In the genomic region with DNA sequence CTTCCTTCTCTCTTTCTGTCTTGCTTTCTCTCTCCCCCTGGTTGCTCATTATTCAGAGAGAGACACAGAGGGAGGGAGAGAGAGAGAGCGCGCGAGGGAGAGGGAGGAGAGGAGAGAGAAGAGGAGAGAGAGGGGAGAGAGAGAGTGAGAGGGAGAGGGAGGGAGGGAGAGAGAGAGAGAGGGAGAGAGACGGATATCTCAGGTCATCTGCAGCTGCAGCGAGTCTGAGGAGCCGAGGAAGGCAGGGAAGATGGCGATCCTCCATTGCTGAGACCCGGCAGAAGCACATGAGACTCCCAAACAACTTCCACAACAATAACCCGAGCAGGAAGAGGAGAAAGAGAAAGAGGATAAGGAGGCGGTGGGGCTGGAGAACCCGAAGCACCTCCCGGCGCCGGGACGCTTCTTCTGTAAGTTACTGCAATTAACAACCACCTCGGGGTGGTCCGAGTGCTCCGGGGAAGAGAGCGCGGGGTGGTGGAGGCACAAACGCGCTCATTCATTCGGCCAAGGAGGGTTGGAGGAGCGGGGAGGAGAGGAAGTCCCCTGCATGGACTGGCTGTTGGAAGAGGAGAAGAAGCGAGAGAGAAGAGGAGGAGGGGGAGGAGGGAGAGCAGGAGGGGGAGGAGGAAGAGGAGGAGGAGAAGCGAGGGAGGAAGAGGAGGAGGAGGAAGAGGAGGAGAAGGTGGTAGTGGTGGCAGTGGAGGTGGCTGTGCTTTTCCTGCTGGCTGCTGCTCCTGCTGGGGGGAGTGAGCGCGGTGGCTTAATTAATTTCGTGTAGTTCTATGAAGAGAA, we compare ENCODE assay signal across 1 cellular context.
A peak's percentile ranks its signal among the peaks of the same experiment; 100 is the strongest.
TF ChIP-seq lines count a peak whose summit lies in the region.

A gene with protein sequence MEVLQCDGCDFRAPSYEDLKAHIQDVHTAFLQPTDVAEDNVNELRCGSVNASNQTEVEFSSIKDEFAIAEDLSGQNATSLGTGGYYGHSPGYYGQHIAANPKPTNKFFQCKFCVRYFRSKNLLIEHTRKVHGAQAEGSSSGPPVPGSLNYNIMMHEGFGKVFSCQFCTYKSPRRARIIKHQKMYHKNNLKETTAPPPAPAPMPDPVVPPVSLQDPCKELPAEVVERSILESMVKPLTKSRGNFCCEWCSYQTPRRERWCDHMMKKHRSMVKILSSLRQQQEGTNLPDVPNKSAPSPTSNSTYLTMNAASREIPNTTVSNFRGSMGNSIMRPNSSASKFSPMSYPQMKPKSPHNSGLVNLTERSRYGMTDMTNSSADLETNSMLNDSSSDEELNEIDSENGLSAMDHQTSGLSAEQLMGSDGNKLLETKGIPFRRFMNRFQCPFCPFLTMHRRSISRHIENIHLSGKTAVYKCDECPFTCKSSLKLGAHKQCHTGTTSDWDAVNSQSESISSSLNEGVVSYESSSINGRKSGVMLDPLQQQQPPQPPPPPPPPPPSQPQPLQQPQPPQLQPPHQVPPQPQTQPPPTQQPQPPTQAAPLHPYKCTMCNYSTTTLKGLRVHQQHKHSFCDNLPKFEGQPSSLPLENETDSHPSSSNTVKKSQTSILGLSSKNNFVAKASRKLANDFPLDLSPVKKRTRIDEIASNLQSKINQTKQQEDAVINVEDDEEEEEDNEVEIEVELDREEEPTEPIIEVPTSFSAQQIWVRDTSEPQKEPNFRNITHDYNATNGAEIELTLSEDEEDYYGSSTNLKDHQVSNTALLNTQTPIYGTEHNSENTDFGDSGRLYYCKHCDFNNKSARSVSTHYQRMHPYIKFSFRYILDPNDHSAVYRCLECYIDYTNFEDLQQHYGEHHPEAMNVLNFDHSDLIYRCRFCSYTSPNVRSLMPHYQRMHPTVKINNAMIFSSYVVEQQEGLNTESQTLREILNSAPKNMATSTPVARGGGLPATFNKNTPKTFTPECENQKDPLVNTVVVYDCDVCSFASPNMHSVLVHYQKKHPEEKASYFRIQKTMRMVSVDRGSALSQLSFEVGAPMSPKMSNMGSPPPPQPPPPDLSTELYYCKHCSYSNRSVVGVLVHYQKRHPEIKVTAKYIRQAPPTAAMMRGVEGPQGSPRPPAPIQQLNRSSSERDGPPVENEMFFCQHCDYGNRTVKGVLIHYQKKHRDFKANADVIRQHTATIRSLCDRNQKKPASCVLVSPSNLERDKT (N-terminal part only) (plus strand): TSS at position 221 of the 795 bp plus-strand sequence. CDS start 60,218 bp downstream, outside the sequence.

TF ChIP-seq in HEK293, 187 proteins besides CTCF, POLR2A, EP300 and RAD21 (continued from another document and continues in another):
- TF ChIP-seq, protein P1, sequence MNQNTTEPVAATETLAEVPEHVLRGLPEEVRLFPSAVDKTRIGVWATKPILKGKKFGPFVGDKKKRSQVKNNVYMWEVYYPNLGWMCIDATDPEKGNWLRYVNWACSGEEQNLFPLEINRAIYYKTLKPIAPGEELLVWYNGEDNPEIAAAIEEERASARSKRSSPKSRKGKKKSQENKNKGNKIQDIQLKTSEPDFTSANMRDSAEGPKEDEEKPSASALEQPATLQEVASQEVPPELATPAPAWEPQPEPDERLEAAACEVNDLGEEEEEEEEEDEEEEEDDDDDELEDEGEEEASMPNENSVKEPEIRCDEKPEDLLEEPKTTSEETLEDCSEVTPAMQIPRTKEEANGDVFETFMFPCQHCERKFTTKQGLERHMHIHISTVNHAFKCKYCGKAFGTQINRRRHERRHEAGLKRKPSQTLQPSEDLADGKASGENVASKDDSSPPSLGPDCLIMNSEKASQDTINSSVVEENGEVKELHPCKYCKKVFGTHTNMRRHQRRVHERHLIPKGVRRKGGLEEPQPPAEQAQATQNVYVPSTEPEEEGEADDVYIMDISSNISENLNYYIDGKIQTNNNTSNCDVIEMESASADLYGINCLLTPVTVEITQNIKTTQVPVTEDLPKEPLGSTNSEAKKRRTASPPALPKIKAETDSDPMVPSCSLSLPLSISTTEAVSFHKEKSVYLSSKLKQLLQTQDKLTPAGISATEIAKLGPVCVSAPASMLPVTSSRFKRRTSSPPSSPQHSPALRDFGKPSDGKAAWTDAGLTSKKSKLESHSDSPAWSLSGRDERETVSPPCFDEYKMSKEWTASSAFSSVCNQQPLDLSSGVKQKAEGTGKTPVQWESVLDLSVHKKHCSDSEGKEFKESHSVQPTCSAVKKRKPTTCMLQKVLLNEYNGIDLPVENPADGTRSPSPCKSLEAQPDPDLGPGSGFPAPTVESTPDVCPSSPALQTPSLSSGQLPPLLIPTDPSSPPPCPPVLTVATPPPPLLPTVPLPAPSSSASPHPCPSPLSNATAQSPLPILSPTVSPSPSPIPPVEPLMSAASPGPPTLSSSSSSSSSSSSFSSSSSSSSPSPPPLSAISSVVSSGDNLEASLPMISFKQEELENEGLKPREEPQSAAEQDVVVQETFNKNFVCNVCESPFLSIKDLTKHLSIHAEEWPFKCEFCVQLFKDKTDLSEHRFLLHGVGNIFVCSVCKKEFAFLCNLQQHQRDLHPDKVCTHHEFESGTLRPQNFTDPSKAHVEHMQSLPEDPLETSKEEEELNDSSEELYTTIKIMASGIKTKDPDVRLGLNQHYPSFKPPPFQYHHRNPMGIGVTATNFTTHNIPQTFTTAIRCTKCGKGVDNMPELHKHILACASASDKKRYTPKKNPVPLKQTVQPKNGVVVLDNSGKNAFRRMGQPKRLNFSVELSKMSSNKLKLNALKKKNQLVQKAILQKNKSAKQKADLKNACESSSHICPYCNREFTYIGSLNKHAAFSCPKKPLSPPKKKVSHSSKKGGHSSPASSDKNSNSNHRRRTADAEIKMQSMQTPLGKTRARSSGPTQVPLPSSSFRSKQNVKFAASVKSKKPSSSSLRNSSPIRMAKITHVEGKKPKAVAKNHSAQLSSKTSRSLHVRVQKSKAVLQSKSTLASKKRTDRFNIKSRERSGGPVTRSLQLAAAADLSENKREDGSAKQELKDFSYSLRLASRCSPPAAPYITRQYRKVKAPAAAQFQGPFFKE (tag by site-specific recombination; IDR thresholded peaks at IDR 0.05; ENCODE audit: borderline replicate concordance) = no peak
- TF ChIP-seq ZBTB17 (tag by site-specific recombination; IDR thresholded peaks at IDR 0.05) (peak; percentile 74), ZNF214 (tag by site-specific recombination; IDR thresholded peaks at IDR 0.05; ENCODE audit: borderline replicate concordance) (no peak), ZNF501 (tag by site-specific recombination; IDR thresholded peaks at IDR 0.05) (peak; percentile 29; the same call in 1 of the 2 replicates), ZBTB20 (tag by site-specific recombination; IDR thresholded peaks at IDR 0.05) (peak; percentile 66), ZBTB21 (tag by site-specific recombination; IDR thresholded peaks at IDR 0.05) (no peak), ZFP41 (tag by site-specific recombination; IDR thresholded peaks at IDR 0.05; ENCODE audit: borderline replicate concordance) (no peak), ZNF549 (tag by site-specific recombination; IDR thresholded peaks at IDR 0.05) (no peak), ZNF24 (tag by site-specific recombination; IDR thresholded peaks at IDR 0.05) (no peak), SP3 (tag by site-specific recombination; IDR thresholded peaks at IDR 0.05) (peak; percentile 70), ZNF132 (tag by site-specific recombination; IDR thresholded peaks at IDR 0.05; ENCODE audit: borderline replicate concordance) (no peak), ZNF202 (tag by site-specific recombination; IDR thresholded peaks at IDR 0.05; ENCODE audit: borderline replicate concordance) (no peak), ZNF426 (tag by site-specific recombination; IDR thresholded peaks at IDR 0.05) (no peak), ZFP3 (tag by site-specific recombination; IDR thresholded peaks at IDR 0.05; ENCODE audit: low read depth) (no peak), ZNF610 (tag by site-specific recombination; IDR thresholded peaks at IDR 0.05; ENCODE audit: borderline replicate concordance) (no peak; the same call in 1 of the 2 replicates), ZNF112 (tag by site-specific recombination; IDR thresholded peaks at IDR 0.05) (no peak), GFI1B (tag by site-specific recombination; IDR thresholded peaks at IDR 0.05) (no peak), ZNF837 (tag by site-specific recombination; IDR thresholded peaks at IDR 0.05) (no peak), IKZF3 (tag by site-specific recombination; IDR thresholded peaks at IDR 0.05) (peak; percentile 17; the same call in 1 of the 2 replicates), ZNF48 (tag by site-specific recombination; IDR thresholded peaks at IDR 0.05) (no peak), ZNF548 (tag by site-specific recombination; IDR thresholded peaks at IDR 0.05) (no peak), ZNF600 (tag by site-specific recombination; IDR thresholded peaks at IDR 0.05) (no peak), KLF7 (tag by site-specific recombination; IDR thresholded peaks at IDR 0.05; ENCODE audit: borderline replicate concordance) (no peak), ZNF266 (tag by site-specific recombination; IDR thresholded peaks at IDR 0.05; ENCODE audit: low read depth) (no peak), TRIM28 (IDR thresholded peaks at IDR 0.05; ENCODE audit: borderline replicate concordance, low read length) (no peak), ZNF366 (tag by site-specific recombination; conservative IDR thresholded peaks at IDR 0.05) (peak; percentile 85), ZNF416 (tag by site-specific recombination; IDR thresholded peaks at IDR 0.05) (no peak), KLF9 (tag by site-specific recombination; IDR thresholded peaks at IDR 0.05; ENCODE audit: low read depth) (no peak), ZNF624 (tag by site-specific recombination; IDR thresholded peaks at IDR 0.05) (no peak), ZNF529 (tag by site-specific recombination; IDR thresholded peaks at IDR 0.05; ENCODE audit: insufficient replicate concordance) (no peak), GLIS2 (tag by site-specific recombination; IDR thresholded peaks at IDR 0.05) (no peak; the same call in 1 of the 2 replicates), ZNF146 (tag by site-specific recombination; IDR thresholded peaks at IDR 0.05) (no peak), HOXA7 (CRISPR knock-in tag; IDR thresholded peaks at IDR 0.05; ENCODE audit: borderline replicate concordance) (no peak), ZIC2 (tag by site-specific recombination; IDR thresholded peaks at IDR 0.05) (peak; percentile 46; the same call in 1 of the 2 replicates), ZNF510 (tag by site-specific recombination; IDR thresholded peaks at IDR 0.05; ENCODE audit: insufficient replicate concordance) (no peak), ZNF138 (tag by site-specific recombination; IDR thresholded peaks at IDR 0.05; ENCODE audit: borderline replicate concordance) (no peak), FEZF1 (tag by site-specific recombination; IDR thresholded peaks at IDR 0.05) (peak; percentile 15; the same call in 1 of the 2 replicates), ZNF791 (tag by site-specific recombination; IDR thresholded peaks at IDR 0.05) (no peak)
- TF ChIP-seq, protein P2, sequence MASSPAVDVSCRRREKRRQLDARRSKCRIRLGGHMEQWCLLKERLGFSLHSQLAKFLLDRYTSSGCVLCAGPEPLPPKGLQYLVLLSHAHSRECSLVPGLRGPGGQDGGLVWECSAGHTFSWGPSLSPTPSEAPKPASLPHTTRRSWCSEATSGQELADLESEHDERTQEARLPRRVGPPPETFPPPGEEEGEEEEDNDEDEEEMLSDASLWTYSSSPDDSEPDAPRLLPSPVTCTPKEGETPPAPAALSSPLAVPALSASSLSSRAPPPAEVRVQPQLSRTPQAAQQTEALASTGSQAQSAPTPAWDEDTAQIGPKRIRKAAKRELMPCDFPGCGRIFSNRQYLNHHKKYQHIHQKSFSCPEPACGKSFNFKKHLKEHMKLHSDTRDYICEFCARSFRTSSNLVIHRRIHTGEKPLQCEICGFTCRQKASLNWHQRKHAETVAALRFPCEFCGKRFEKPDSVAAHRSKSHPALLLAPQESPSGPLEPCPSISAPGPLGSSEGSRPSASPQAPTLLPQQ (tag by site-specific recombination; IDR thresholded peaks at IDR 0.05) = peak; percentile 32; the same call in 1 of the 2 replicates
- TF ChIP-seq, protein P3, sequence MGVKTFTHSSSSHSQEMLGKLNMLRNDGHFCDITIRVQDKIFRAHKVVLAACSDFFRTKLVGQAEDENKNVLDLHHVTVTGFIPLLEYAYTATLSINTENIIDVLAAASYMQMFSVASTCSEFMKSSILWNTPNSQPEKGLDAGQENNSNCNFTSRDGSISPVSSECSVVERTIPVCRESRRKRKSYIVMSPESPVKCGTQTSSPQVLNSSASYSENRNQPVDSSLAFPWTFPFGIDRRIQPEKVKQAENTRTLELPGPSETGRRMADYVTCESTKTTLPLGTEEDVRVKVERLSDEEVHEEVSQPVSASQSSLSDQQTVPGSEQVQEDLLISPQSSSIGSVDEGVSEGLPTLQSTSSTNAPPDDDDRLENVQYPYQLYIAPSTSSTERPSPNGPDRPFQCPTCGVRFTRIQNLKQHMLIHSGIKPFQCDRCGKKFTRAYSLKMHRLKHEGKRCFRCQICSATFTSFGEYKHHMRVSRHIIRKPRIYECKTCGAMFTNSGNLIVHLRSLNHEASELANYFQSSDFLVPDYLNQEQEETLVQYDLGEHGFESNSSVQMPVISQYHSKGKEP (tag by site-specific recombination; IDR thresholded peaks at IDR 0.05) = no peak
- TF ChIP-seq, protein P4, sequence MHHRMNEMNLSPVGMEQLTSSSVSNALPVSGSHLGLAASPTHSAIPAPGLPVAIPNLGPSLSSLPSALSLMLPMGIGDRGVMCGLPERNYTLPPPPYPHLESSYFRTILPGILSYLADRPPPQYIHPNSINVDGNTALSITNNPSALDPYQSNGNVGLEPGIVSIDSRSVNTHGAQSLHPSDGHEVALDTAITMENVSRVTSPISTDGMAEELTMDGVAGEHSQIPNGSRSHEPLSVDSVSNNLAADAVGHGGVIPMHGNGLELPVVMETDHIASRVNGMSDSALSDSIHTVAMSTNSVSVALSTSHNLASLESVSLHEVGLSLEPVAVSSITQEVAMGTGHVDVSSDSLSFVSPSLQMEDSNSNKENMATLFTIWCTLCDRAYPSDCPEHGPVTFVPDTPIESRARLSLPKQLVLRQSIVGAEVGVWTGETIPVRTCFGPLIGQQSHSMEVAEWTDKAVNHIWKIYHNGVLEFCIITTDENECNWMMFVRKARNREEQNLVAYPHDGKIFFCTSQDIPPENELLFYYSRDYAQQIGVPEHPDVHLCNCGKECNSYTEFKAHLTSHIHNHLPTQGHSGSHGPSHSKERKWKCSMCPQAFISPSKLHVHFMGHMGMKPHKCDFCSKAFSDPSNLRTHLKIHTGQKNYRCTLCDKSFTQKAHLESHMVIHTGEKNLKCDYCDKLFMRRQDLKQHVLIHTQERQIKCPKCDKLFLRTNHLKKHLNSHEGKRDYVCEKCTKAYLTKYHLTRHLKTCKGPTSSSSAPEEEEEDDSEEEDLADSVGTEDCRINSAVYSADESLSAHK (tag by site-specific recombination; IDR thresholded peaks at IDR 0.05) = peak; percentile 25; the same call in 1 of the 2 replicates
- TF ChIP-seq, protein P5, sequence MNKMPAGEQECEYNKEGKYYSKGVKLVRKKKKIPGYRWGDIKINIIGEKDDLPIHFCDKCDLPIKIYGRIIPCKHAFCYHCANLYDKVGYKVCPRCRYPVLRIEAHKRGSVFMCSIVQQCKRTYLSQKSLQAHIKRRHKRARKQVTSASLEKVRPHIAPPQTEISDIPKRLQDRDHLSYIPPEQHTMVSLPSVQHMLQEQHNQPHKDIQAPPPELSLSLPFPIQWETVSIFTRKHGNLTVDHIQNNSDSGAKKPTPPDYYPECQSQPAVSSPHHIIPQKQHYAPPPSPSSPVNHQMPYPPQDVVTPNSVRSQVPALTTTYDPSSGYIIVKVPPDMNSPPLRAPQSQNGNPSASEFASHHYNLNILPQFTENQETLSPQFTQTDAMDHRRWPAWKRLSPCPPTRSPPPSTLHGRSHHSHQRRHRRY (tag by site-specific recombination; IDR thresholded peaks at IDR 0.05) = no peak
- TF ChIP-seq, protein P6, sequence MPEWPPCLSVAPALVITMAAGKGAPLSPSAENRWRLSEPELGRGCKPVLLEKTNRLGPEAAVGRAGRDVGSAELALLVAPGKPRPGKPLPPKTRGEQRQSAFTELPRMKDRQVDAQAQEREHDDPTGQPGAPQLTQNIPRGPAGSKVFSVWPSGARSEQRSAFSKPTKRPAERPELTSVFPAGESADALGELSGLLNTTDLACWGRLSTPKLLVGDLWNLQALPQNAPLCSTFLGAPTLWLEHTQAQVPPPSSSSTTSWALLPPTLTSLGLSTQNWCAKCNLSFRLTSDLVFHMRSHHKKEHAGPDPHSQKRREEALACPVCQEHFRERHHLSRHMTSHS (tag by site-specific recombination; IDR thresholded peaks at IDR 0.05) = no peak
